22 cellular contexts compared by ENCODE assay signal in genomic region chr12:51132693-51133092, GRCh38. TPM values are rescaled to one million over a fixed set of nuclear protein-coding genes. Genes with fewer than 3 reads are reported as not detected.
DNase-seq lines count a peak whose midpoint lies in the region; ATAC-seq and TF ChIP-seq lines count a peak whose summit lies in the region.
"Had no signal": no experiment of that assay in that cellular context is flagged by ENCODE, and none has a peak within 500 bp of the region (broad histone marks: within the 10 kb centered on the region; RNA-seq: fewer than 3 reads in every experiment).

No MANE protein-coding gene starts in this region.

- H3K9me1 ChIP-seq in IMR-90 (ENCODE audit: insufficient read depth, low read length), result peaks cover 6% of the 10 kb centered on the region; the same call in 1 of the 2 replicates

- no peak overlapping the region for H4K91ac ChIP-seq in IMR-90 (ENCODE audit: insufficient read depth, low read depth, low read length)

- no peak overlapping the region for H3K56ac ChIP-seq in IMR-90 (ENCODE audit: extremely low read depth, insufficient read depth, low read length)

- H2BK120ac ChIP-seq in IMR-90 (ENCODE audit: low read depth, low read length), result no peak overlapping the region

- no peaks in the 10 kb centered on the region for H3K27me3 Mint-ChIP-seq in nephron progenitor cell (ENCODE audit: low read depth, poor library complexity)
- H3K27me3 Mint-ChIP-seq: stimulated activated naive CD8-positive, alpha-beta T cell treated with anti-CD3 and anti-CD28 coated beads, Interleukin-15, Interleukin-2, amounts not matched to agents 100 ng/mL and 50 ng/mL, for 24 hours had no signal

- TF ChIP-seq POLR2A in IMR-90 (IDR thresholded peaks at IDR 0.05; ENCODE audit: low read depth, low read length), result no peak

- no peaks in the 10 kb centered on the region for H3K4me1 ChIP-seq in IMR-90 (ENCODE audit: control insufficient read depth, insufficient read depth, low read length)
- H3K4me1 ChIP-seq: pancreas, testis had no signal

- dilution Hi-C loops in IMR-90 (cut with HindIII; ENCODE audit: low sequenced_read_pairs, unreplicated experiment), result no loop called here

- H3K27me3 ChIP-seq in IMR-90 (ENCODE audit: control insufficient read depth, insufficient read depth, low read length) (no peaks in the 10 kb centered on the region), brain microvascular endothelial cell (replicated peaks) (no peaks in the 10 kb centered on the region)
- H3K27me3 ChIP-seq: pancreas, testis had no signal

- WGBS in IMR-90 (ENCODE audit: extremely low coverage in 2 of 2, insufficient read length in 1 of 2), 2 experiments, result 96% methylated on average over 4 of the region's 5 CpGs; no CpG with 5 or more reads in 1 of the 2 experiments

- H3K9me3 ChIP-seq in IMR-90 (ENCODE audit: control insufficient read depth, insufficient read depth, low read length), result no peaks in the 10 kb centered on the region
- H3K9me3 ChIP-seq: HAP-1, pancreas, testis had no signal

- POLR2A ChIA-PET in IMR-90 (lab: Charles Lee; ENCODE audit: unreplicated experiment), result no interaction called here

- H3K27ac Mint-ChIP-seq in nephron progenitor cell, result peak overlapping the region; percentile 91
- H3K27ac Mint-ChIP-seq: stimulated activated naive CD8-positive, alpha-beta T cell treated with anti-CD3 and anti-CD28 coated beads, Interleukin-15, Interleukin-2, amounts not matched to agents 100 ng/mL and 50 ng/mL, for 24 hours had no signal

- H3K9ac ChIP-seq in IMR-90 (ENCODE audit: low read depth, low read length), result no peak overlapping the region

- H3K18ac ChIP-seq in IMR-90 (ENCODE audit: low read depth, low read length), result no peak overlapping the region

- peaks cover 8% of the 10 kb centered on the region for H3K4me1 Mint-ChIP-seq in nephron progenitor cell

- H3K27ac ChIP-seq in IMR-90 (ENCODE audit: insufficient read depth, low read length), result no peak overlapping the region
- H3K27ac ChIP-seq in brain microvascular endothelial cell, result no peak overlapping the region
- H3K27ac ChIP-seq: pancreas, testis had no signal

- no peak for ATAC-seq in IMR-90 (ENCODE audit: low read depth)
- ATAC-seq in GM21447 (IDR thresholded peaks at IDR 0.05; ENCODE audit: unreplicated experiment), result no peak
- no peak for ATAC-seq in sciatic nerve
- ATAC-seq: pancreas had no signal

- H2BK15ac ChIP-seq in IMR-90 (ENCODE audit: low read depth, low read length), result no peak overlapping the region

- BruUV-seq in IMR-90 (replicated peaks; lab: Mats Ljungman, UMichigan), result no TSS peak

- no peak overlapping the region for H2AK9ac ChIP-seq in IMR-90 (replicated peaks; ENCODE audit: low read depth, low read length, poor library complexity)

- peak; percentile 4 for DNase-seq in AG10803 (ENCODE audit: low read depth)
- DNase-seq in IMR-90, result peak; percentile 7
- DNase-seq in brain microvascular endothelial cell, result peak; percentile 5
- DNase-seq in nephron progenitor cell, result no peak
- no peak for DNase-seq in NAMALWA (ENCODE audit: low spot score)
- DNase-seq in sciatic nerve (ENCODE audit: low spot score), result no peak
- DNase-seq: ACHN; activated CD4-positive, CD25-positive, alpha-beta regulatory T cell; activated gamma-delta T cell treated with Interleukin-2 at 50 U/mL for 16 hours; activated T-cell treated with anti-CD3 and anti-CD28 coated beads, Interleukin-2, amount 50 U/mL, for 48 hours; KBM-7; MM.1S; NCI-H1694; NCI-H446 treated with DMSO at 0.1 percent for 48 hours; NCI-H774; pancreas; T1000; testis had no signal

- CTCF ChIA-PET in IMR-90 (lab: Yijun Ruan, JAX), result no interaction called here

- H3K23ac ChIP-seq in IMR-90 (ENCODE audit: low read depth, low read length), result no peak overlapping the region

- in situ Hi-C loops in IMR-90 (cut with MboI; ENCODE audit: low sequenced_read_pairs) (no loop called here), brain microvascular endothelial cell (cut with HindIII; ENCODE audit: low pct_ligation_motif_present, low sequenced_read_pairs) (no loop called here)

- no peak overlapping the region for H3K4me3 Mint-ChIP-seq in nephron progenitor cell
- H3K4me3 Mint-ChIP-seq: stimulated activated naive CD8-positive, alpha-beta T cell treated with anti-CD3 and anti-CD28 coated beads, Interleukin-15, Interleukin-2, amounts not matched to agents 100 ng/mL and 50 ng/mL, for 24 hours had no signal

- H3K36me3 ChIP-seq in IMR-90 (ENCODE audit: control insufficient read depth, insufficient read depth, low read length) (0 out of 2 replicates have a peak, but pooled peaks cover 2% of the 10 kb centered on the region), brain microvascular endothelial cell (replicated peaks) (no peaks in the 10 kb centered on the region)
- H3K36me3 ChIP-seq: HAP-1, pancreas had no signal

- H2AFZ ChIP-seq in IMR-90 (replicated peaks; ENCODE audit: low read length, poor library complexity), result no peak overlapping the region

- TF ChIP-seq RAD21 in IMR-90 (IDR thresholded peaks at IDR 0.05; ENCODE audit: low read length), result no peak

- no peak overlapping the region for H4K8ac ChIP-seq in IMR-90 (ENCODE audit: low read depth in 2 of 2, low read length in 2 of 2)

- H3K4ac ChIP-seq in IMR-90 (ENCODE audit: low read depth, low read length), result no peak overlapping the region

- H2AK5ac ChIP-seq in IMR-90 (ENCODE audit: low read depth, low read length), result no peak overlapping the region

- H3K9me3 Mint-ChIP-seq in nephron progenitor cell, result no peaks in the 10 kb centered on the region
- H3K9me3 Mint-ChIP-seq: stimulated activated naive CD8-positive, alpha-beta T cell treated with anti-CD3 and anti-CD28 coated beads, Interleukin-15, Interleukin-2, amounts not matched to agents 100 ng/mL and 50 ng/mL, for 24 hours had no signal

- TF ChIP-seq CTCF in AG10803 (conservative IDR thresholded peaks at IDR 0.05; ENCODE audit: low read length) (no peak), IMR-90 (conservative IDR thresholded peaks at IDR 0.05; ENCODE audit: low read depth, low read length) (no peak), brain microvascular endothelial cell (IDR thresholded peaks at IDR 0.05; ENCODE audit: low read depth, low read length, missing control alignments) (no peak), nephron progenitor cell (IDR thresholded peaks at IDR 0.05) (no peak)

- H3K4me2 ChIP-seq in IMR-90 (ENCODE audit: low read depth, low read length), result no peak overlapping the region
- H3K4me2 ChIP-seq: smooth muscle cell had no signal

- H4K5ac ChIP-seq in IMR-90 (ENCODE audit: low read depth, low read length), result no peak overlapping the region

- H3K14ac ChIP-seq in IMR-90 (replicated peaks; ENCODE audit: low read depth, low read length), result no peak overlapping the region

- intact Hi-C loops in IMR-90 (cut with micrococcal nuclease) (no loop called here), sciatic nerve (cut with DNase I) (no loop called here)

- H2BK5ac ChIP-seq in IMR-90 (ENCODE audit: low read depth, low read length, poor library complexity, severe bottlenecking), result no peak overlapping the region

- no peak overlapping the region for H3K4me3 ChIP-seq in AG10803 (ENCODE audit: low read length)
- no peak overlapping the region for H3K4me3 ChIP-seq in IMR-90 (ENCODE audit: insufficient read depth, low read depth, low read length)
- H3K4me3 ChIP-seq in brain microvascular endothelial cell (ENCODE audit: low read depth, low read length), result no peak overlapping the region
- H3K4me3 ChIP-seq: HAP-1, pancreas, smooth muscle cell, testis had no signal

- H3K79me1 ChIP-seq in IMR-90 (ENCODE audit: low read depth in 1 of 2, low read length in 2 of 2), result peaks cover 1 to 21% of the 10 kb centered on the region in 2 experiments; a peak in 2 of 4 replicates

- no peaks in the 10 kb centered on the region for H4K20me1 ChIP-seq in IMR-90 (ENCODE audit: insufficient read depth, low read length)

- H2BK20ac ChIP-seq in IMR-90 (ENCODE audit: low read depth, low read length), result no peak overlapping the region

- H3K36me3 Mint-ChIP-seq in nephron progenitor cell (ENCODE audit: low read depth), result peaks cover 8% of the 10 kb centered on the region

TF ChIP-seq in IMR-90, 13 proteins besides CTCF, POLR2A, EP300 and RAD21:
- TF ChIP-seq RFX5 (IDR thresholded peaks at IDR 0.05; ENCODE audit: low read depth, low read length), result no peak

RNA-seq across cellular contexts. Expression of gene TFCP2, which starts 40.2 kb away (rescaled TPM):
- total RNA-seq in IMR-90 (2012; rRNA removed), result 10.0 and 13.3 TPM in 2 replicates
- polyA plus RNA-seq in IMR-90 (2012; rRNA removed), result 13.8 and 15.4 TPM in 2 replicates
- polyA plus RNA-seq in IMR-90 (2012; cell fraction: cytosol; rRNA removed), result 4.6 and 9.0 TPM in 2 replicates
- 3.1 and 19.2 TPM in 2 replicates for polyA plus RNA-seq in IMR-90 (2012; cell fraction: nucleus; rRNA removed; ENCODE audit: low replicate concordance)
- 32.2 TPM for total RNA-seq in sciatic nerve

RNA-seq across cellular contexts. Expression of gene CSRNP2, which starts 49.3 kb away (rescaled TPM):
- total RNA-seq in IMR-90 (2012; rRNA removed) (14.0 and 16.7 TPM in 2 replicates), sciatic nerve (38.4 TPM)
- 21.7 and 22.2 TPM in 2 replicates for polyA plus RNA-seq in IMR-90 (2012; rRNA removed)
- polyA plus RNA-seq in IMR-90 (2012; cell fraction: cytosol; rRNA removed), result 13.7 and 15.6 TPM in 2 replicates
- 26.4 and 49.4 TPM in 2 replicates for polyA plus RNA-seq in IMR-90 (2012; cell fraction: nucleus; rRNA removed; ENCODE audit: low replicate concordance)

Comparison
In these comparisons a context has a peak if more than half of its experiments do, and no peak if none do; other contexts are left out.
1. DNase-seq: peak in AG10803 (single experiment), IMR-90 (single experiment) and brain microvascular endothelial cell (single experiment); none in nephron progenitor cell (single experiment), NAMALWA (single experiment) and sciatic nerve (single experiment).